In genomic region chr11:102293873-102294601, GRCh38 we compare ENCODE assay signal across 8 cellular contexts. TPM values are rescaled to one million over a fixed set of nuclear protein-coding genes. Genes with fewer than 3 reads are reported as not detected.
A peak's percentile ranks its signal among the peaks of the same experiment; 100 is the strongest.
DNase-seq lines count a peak whose midpoint lies in the region; ATAC-seq and TF ChIP-seq lines count a peak whose summit lies in the region.

No MANE protein-coding gene starts in this region.

- no peak overlapping the region for H3K4me3 ChIP-seq in body of pancreas
- no peak overlapping the region for H3K4me3 ChIP-seq in aorta (ENCODE audit: low read length in 2 of 2)

- no peaks in the 10 kb centered on the region for H3K27me3 ChIP-seq in body of pancreas
- H3K27me3 ChIP-seq in aorta (ENCODE audit: control insufficient read depth in 1 of 2, insufficient read depth in 2 of 2, low read length in 1 of 2), result no peaks in the 10 kb centered on the region

- peaks cover 15% of the 10 kb centered on the region for H3K4me1 ChIP-seq in body of pancreas
- peaks cover 0 to 2% of the 10 kb centered on the region in 2 donors for H3K4me1 ChIP-seq in aorta (ENCODE audit: control insufficient read depth in 1 of 2, insufficient read depth in 2 of 2, low read length in 2 of 2)

- intact Hi-C loops in body of pancreas (cut with DNase I) (no loop called here), aorta (cut with DNase I) (loop anchor here in 1 of 2 donors (5.0 kb wide), 1 partner anchor 48 kb away; no protein-coding TSS in a partner anchor)

- peak; percentile 50 for DNase-seq in COR-L47 (lab: John Stamatoyannopoulos, UW)
- DNase-seq in NCI-H774 (lab: John Stamatoyannopoulos, UW), result peak; percentile 68
- DNase-seq in body of pancreas, result peak in 1 of 4 donors; percentile 45
- DNase-seq in left kidney (ENCODE audit: low read depth, low spot score), result peak; percentile 66
- DNase-seq in aorta, result no peak
- no peak for DNase-seq in hepatic stellate cell (ENCODE audit: low spot score)

- H3K36me3 ChIP-seq in body of pancreas (replicated peaks in 1 of 2; ENCODE audit: insufficient read depth in 1 of 2, low read depth in 2 of 2) (no peaks in the 10 kb centered on the region), aorta (ENCODE audit: control insufficient read depth in 1 of 2, insufficient read depth in 2 of 2, low read length in 1 of 2) (no peaks in the 10 kb centered on the region)

- no peak overlapping the region for H3K27ac ChIP-seq in body of pancreas
- H3K27ac ChIP-seq in aorta (ENCODE audit: low read depth in 1 of 2, low read length in 2 of 2), result no peak overlapping the region

- no peaks in the 10 kb centered on the region for H3K9me3 ChIP-seq in body of pancreas
- no peaks in the 10 kb centered on the region for H3K9me3 ChIP-seq in aorta (ENCODE audit: control insufficient read depth, low read length)

- ATAC-seq in GM18868 (IDR thresholded peaks at IDR 0.05; ENCODE audit: unreplicated experiment), result peak; percentile 96
- peak; percentile 95 for ATAC-seq in HG02981 (IDR thresholded peaks at IDR 0.05; ENCODE audit: unreplicated experiment)
- ATAC-seq in body of pancreas, result peak; percentile 81
- peak; percentile 77 for ATAC-seq in aorta (ENCODE audit: low FRiP score)

- peak; percentile 34 to 84 (median 73) for TF ChIP-seq CTCF in body of pancreas (IDR thresholded peaks at IDR 0.05)

- no peak for TF ChIP-seq POLR2A in body of pancreas (IDR thresholded peaks at IDR 0.05)

- WGBS in body of pancreas, 2 donors, result 8 to 15% methylated on average over 6 of the region's 6 CpGs
- WGBS in aorta, 2 donors, result 18 to 24% methylated on average over 6 of the region's 6 CpGs

RNA-seq across cellular contexts. Expression of gene BIRC3, which starts 23.2 kb away (rescaled TPM):
- total RNA-seq in body of pancreas (10 to 100 TPM in 1 of 2 donors, 1 to 10 TPM in 1; 5.3 to 13.2 TPM), aorta (10 to 100 TPM; 13.7 to 19.3 TPM)
- polyA plus RNA-seq in aorta, result 10 to 100 TPM in 1 of 2 donors, 1 to 10 TPM in 1; 2.6 to 10.1 TPM

RNA-seq across cellular contexts. Expression of gene BIRC2, which starts 53.0 kb away (rescaled TPM):
- total RNA-seq in body of pancreas, result 10 to 100 TPM; 46.5 to 53.2 TPM
- total RNA-seq in aorta, result 10 to 100 TPM; 41.1 to 51.2 TPM
- 10 to 100 TPM; 18.4 to 22.5 TPM for polyA plus RNA-seq in aorta

Comparison
In these comparisons a context has a peak if more than half of its experiments do, and no peak if none do; other contexts are left out.
1. DNase-seq: peak in COR-L47 (single experiment), NCI-H774 (single experiment) and left kidney (single experiment); none in aorta (0 of 2) and hepatic stellate cell (single experiment).
2. Peak in every context shown above with its lines, with median percentiles within 50 percentile points of each other: ATAC-seq.